ENCODE assay signal across 8 cellular contexts in genomic region chr7:43647314-43647691, GRCh38.
DNase-seq lines count a peak whose midpoint lies in the region; ATAC-seq lines count a peak whose summit lies in the region.

No MANE protein-coding gene starts in this region.

- DNase-seq in AG20443 (ENCODE audit: low spot score): peak; percentile 37
- DNase-seq in MG63: peak; percentile 92
- no peak for DNase-seq in HPDE6-E6E7 (ENCODE audit: extremely low spot score)
- DNase-seq in SKM-1 treated with dmso at 0.1 percent for 144 hours (lab: John Stamatoyannopoulos, UW; ENCODE audit: unreplicated experiment): no peak

- H3K27me3 ChIP-seq in MG63 (no peaks in the 10 kb centered on the region), muscle layer of duodenum (ENCODE audit: low read depth, low read length) (no peaks in the 10 kb centered on the region)

- H3K27ac ChIP-seq in cingulate gyrus (ENCODE audit: low read depth, low read length): peak overlapping the region; percentile 95
- H3K27ac ChIP-seq in muscle layer of duodenum (ENCODE audit: low read length): peak overlapping the region; percentile 78

- no peaks in the 10 kb centered on the region for H3K9me3 ChIP-seq in MG63
- no peaks in the 10 kb centered on the region for H3K9me3 ChIP-seq in muscle layer of duodenum (ENCODE audit: control insufficient read depth in 1 of 2, low read length in 2 of 2)

- H3K36me3 ChIP-seq in MG63 (peaks cover 38% of the 10 kb centered on the region), muscle layer of duodenum (ENCODE audit: control insufficient read depth in 1 of 2, insufficient read depth in 2 of 2, low read length in 2 of 2) (peaks cover 9 to 24% of the 10 kb centered on the region in 2 donors)

- H3K4me3 ChIP-seq in MG63 (no peak overlapping the region; the same call in 1 of the 2 replicates), muscle layer of duodenum (ENCODE audit: low read depth in 1 of 2, low read length in 2 of 2) (peak overlapping the region in 1 of 2 donors; percentile 47)

- no peak for ATAC-seq in GM19452 (IDR thresholded peaks at IDR 0.05; ENCODE audit: unreplicated experiment)
- no peak for ATAC-seq in GM18511 (IDR thresholded peaks at IDR 0.05; ENCODE audit: unreplicated experiment)

- H3K4me1 ChIP-seq in muscle layer of duodenum (ENCODE audit: control insufficient read depth in 1 of 2, insufficient read depth in 2 of 2, low read length in 2 of 2): peaks cover 40 to 45% of the 10 kb centered on the region in 2 donors

Comparison
In these comparisons a context has a peak if more than half of its experiments do, and no peak if none do; other contexts are left out.
1. DNase-seq: peak in AG20443 (single experiment) and MG63 (single experiment); none in HPDE6-E6E7 (single experiment) and SKM-1 treated with dmso at 0.1 percent for 144 hours (single experiment).